15 cellular contexts compared by ENCODE assay signal in genomic region chr19:8486661-8487136, GRCh38. TPM values are rescaled to one million over a fixed set of nuclear protein-coding genes. Genes with fewer than 3 reads are reported as not detected.
A peak's percentile ranks its signal among the peaks of the same experiment; 100 is the strongest.
DNase-seq lines count a peak whose midpoint lies in the region; ATAC-seq lines count a peak whose summit lies in the region.
"Had no signal": no experiment of that assay in that cellular context is flagged by ENCODE, and none has a peak within 500 bp of the region (broad histone marks: within the 10 kb centered on the region; RNA-seq: fewer than 3 reads in every experiment).

No MANE protein-coding gene starts in this region.

- POLR2A ChIA-PET in activated CD4-positive, alpha-beta memory T cell treated with anti-CD3 and anti-CD28 coated beads for 36 hours (lab: Charles Lee) = interaction anchor here (0.9 to 2.4 kb wide), 6 partner anchors 19 to 166 kb away, joined by 3 to 16 read pairs (median 4); partner anchors contain the start of genes HNRNPM, MYO1F, NDUFA7 and RPS28

- peaks cover 24% of the 10 kb centered on the region for H3K4me1 Mint-ChIP-seq in activated CD4-positive, alpha-beta memory T cell treated with anti-CD3 and anti-CD28 coated beads for 36 hours (ENCODE audit: low read depth)
- peaks cover 38 to 39% of the 10 kb centered on the region in 2 donors for H3K4me1 Mint-ChIP-seq in immature natural killer cell

- DNase-seq in cardiac septum (ENCODE audit: low spot score) (peak; percentile 39), left cardiac atrium (no peak), immature natural killer cell (no peak), DMS53 (lab: John Stamatoyannopoulos, UW) (no peak)
- DNase-seq in activated CD4-positive, alpha-beta memory T cell treated with anti-CD3 and anti-CD28 coated beads for 36 hours = no peak
- no peak for DNase-seq in activated effector memory CD4-positive, alpha-beta T cell treated with anti-CD3 and anti-CD28 coated beads, Interleukin-2, amount 50 U/mL, for 16 hours
- DNase-seq: dermis blood vessel endothelial cell, foreskin keratinocyte, kidney, NCI-H1930, NCI-H774 had no signal

- no peak for ATAC-seq in left cardiac atrium
- no peak for ATAC-seq in GM18517 (IDR thresholded peaks at IDR 0.05; ENCODE audit: unreplicated experiment)
- ATAC-seq: foreskin keratinocyte had no signal

- intact Hi-C loops in cardiac septum (cut with DNase I) (no loop called here), left cardiac atrium (cut with DNase I) (no loop called here)
- intact Hi-C loops in activated CD4-positive, alpha-beta memory T cell treated with anti-CD3 and anti-CD28 coated beads for 36 hours (cut with micrococcal nuclease) = loop anchor here (1.0 kb wide), 1 partner anchor 27 kb away; no protein-coding TSS in a partner anchor

- no peak overlapping the region for H3K4me3 Mint-ChIP-seq in activated CD4-positive, alpha-beta memory T cell treated with anti-CD3 and anti-CD28 coated beads for 36 hours
- H3K4me3 Mint-ChIP-seq in immature natural killer cell = peak overlapping the region in 4 of 5 donors; percentile 39 to 77 (median 54)

- no peaks in the 10 kb centered on the region for H3K9me3 Mint-ChIP-seq in activated CD4-positive, alpha-beta memory T cell treated with anti-CD3 and anti-CD28 coated beads for 36 hours
- no peaks in the 10 kb centered on the region for H3K9me3 Mint-ChIP-seq in immature natural killer cell

- peak overlapping the region; percentile 36 for H3K27ac ChIP-seq in temporal lobe (ENCODE audit: low read depth, low read length)
- H3K27ac ChIP-seq: foreskin keratinocyte, SJSA1 had no signal

- peak overlapping the region; percentile 94 for H3K27ac Mint-ChIP-seq in activated CD4-positive, alpha-beta memory T cell treated with anti-CD3 and anti-CD28 coated beads for 36 hours
- H3K27ac Mint-ChIP-seq in immature natural killer cell = peak overlapping the region; percentile 85 to 91 (median 88)

- CTCF ChIA-PET in activated CD4-positive, alpha-beta memory T cell treated with anti-CD3 and anti-CD28 coated beads for 36 hours (lab: Charles Lee) = interaction anchor here (0.7 to 3.5 kb wide), 11 partner anchors 19 to 132 kb away, joined by 3 to 33 read pairs (median 4); partner anchors contain the start of genes HNRNPM, MARCHF2, MYO1F and ZNF414

- peaks cover 47% of the 10 kb centered on the region for H3K36me3 Mint-ChIP-seq in activated CD4-positive, alpha-beta memory T cell treated with anti-CD3 and anti-CD28 coated beads for 36 hours
- peaks cover 5 to 37% (median 20%) of the 10 kb centered on the region in 3 donors for H3K36me3 Mint-ChIP-seq in immature natural killer cell

- no peaks in the 10 kb centered on the region for H3K27me3 Mint-ChIP-seq in activated CD4-positive, alpha-beta memory T cell treated with anti-CD3 and anti-CD28 coated beads for 36 hours
- peaks cover 8 to 16% (median 8%) of the 10 kb centered on the region in 3 donors for H3K27me3 Mint-ChIP-seq in immature natural killer cell (ENCODE audit: low read depth in 3 of 3)

RNA-seq across cellular contexts. Expression of gene PRAM1, which starts 15.7 kb away (rescaled TPM):
- total RNA-seq in cardiac septum = 0.62 TPM
- total RNA-seq in left cardiac atrium = 1 to 10 TPM; 1.0 to 1.4 TPM
- total RNA-seq in activated CD4-positive, alpha-beta memory T cell treated with anti-CD3 and anti-CD28 coated beads for 36 hours = under 1 TPM; 0.73 to 1.00 TPM
- 1 to 10 TPM; 1.9 to 3.7 (median 2.5) TPM for polyA plus RNA-seq in immature natural killer cell
- 0.25 TPM for total RNA-seq in temporal lobe
- total RNA-seq: dermis blood vessel endothelial cell, foreskin keratinocyte, osteoblast, SJSA1 had no signal
- polyA plus RNA-seq: foreskin keratinocyte had no signal

RNA-seq across cellular contexts. Expression of gene ZNF414, which starts 27.3 kb away (rescaled TPM):
- total RNA-seq in cardiac septum = 20.2 TPM
- 10 to 100 TPM; 13.6 to 16.6 TPM for total RNA-seq in left cardiac atrium
- 10 to 100 TPM; 19.7 to 24.6 TPM for total RNA-seq in activated CD4-positive, alpha-beta memory T cell treated with anti-CD3 and anti-CD28 coated beads for 36 hours
- polyA plus RNA-seq in immature natural killer cell = 10 to 100 TPM in 1 of 3 donors, 1 to 10 TPM in 2; 6.0 to 20.8 (median 8.3) TPM
- total RNA-seq in temporal lobe = 4.7 TPM

RNA-seq across cellular contexts. Expression of gene HNRNPM, which starts 41.9 kb away (rescaled TPM):
- total RNA-seq in cardiac septum (102 TPM), left cardiac atrium (100 to 1,000 TPM; 102 to 126 TPM), temporal lobe (84.3 TPM)
- 100 to 1,000 TPM; 237 to 238 TPM for total RNA-seq in activated CD4-positive, alpha-beta memory T cell treated with anti-CD3 and anti-CD28 coated beads for 36 hours
- 100 to 1,000 TPM; 163 to 287 (median 209) TPM for polyA plus RNA-seq in immature natural killer cell
